Comparison of ENCODE assay signal across 15 cellular contexts in genomic region chr21:43755820-43756594, GRCh38. TPM values are rescaled to one million over a fixed set of nuclear protein-coding genes. Genes with fewer than 3 reads are reported as not detected.
A peak's percentile ranks its signal among the peaks of the same experiment; 100 is the strongest.
DNase-seq lines count a peak whose midpoint lies in the region; ATAC-seq and TF ChIP-seq lines count a peak whose summit lies in the region.
"Had no signal": no experiment of that assay in that cellular context is flagged by ENCODE, and none has a peak within 500 bp of the region (broad histone marks: within the 10 kb centered on the region; RNA-seq: fewer than 3 reads in every experiment).

No MANE protein-coding gene starts in this region.

- no peak overlapping the region for H3K14ac ChIP-seq in neuronal stem cell (ENCODE audit: low read length)

- H4K8ac ChIP-seq in neuronal stem cell (ENCODE audit: low read depth, low read length) = no peak overlapping the region

- no peak for ATAC-seq in activated naive CD8-positive, alpha-beta T cell treated with anti-CD3 and anti-CD28 coated beads, Interleukin-2, amount 50 U/mL, for 24 hours
- ATAC-seq: GM23338, HepG2 had no signal

- H4K91ac ChIP-seq in neuronal stem cell (ENCODE audit: low read depth, low read length, poor library complexity) = no peak overlapping the region

- no peak overlapping the region for H3K4me2 ChIP-seq in neuronal stem cell (ENCODE audit: insufficient read depth, low read length, poor library complexity, severe bottlenecking)
- H3K4me2 ChIP-seq: GM23338 had no signal

- H3K23ac ChIP-seq in neuronal stem cell (ENCODE audit: low read depth, low read length, poor library complexity) = peak overlapping the region; percentile 93

- no peaks in the 10 kb centered on the region for H3K27me3 ChIP-seq in neuronal stem cell (ENCODE audit: control insufficient read depth in 3 of 3, insufficient read depth in 3 of 3, low read depth in 1 of 3, low read length in 3 of 3)
- H3K27me3 ChIP-seq: BLaER1 treated with 17β-estradiol and CSF1 and Interleukin-3, amounts not matched to agents 10 nM and 100 nM had no signal

- H3K79me1 ChIP-seq in neuronal stem cell (ENCODE audit: low read depth, low read length) = peaks cover 2% of the 10 kb centered on the region

- WGBS in neuronal stem cell (ENCODE audit: extremely low coverage in 2 of 2, insufficient read length in 2 of 2, insufficient replicate concordance in 1 of 2), 2 donors = no CpG with 5 or more reads among the region's 37 CpGs

- peak overlapping the region; percentile 44 for H3K9ac ChIP-seq in neuronal stem cell (ENCODE audit: low read depth, low read length, poor library complexity)

- H2BK120ac ChIP-seq in neuronal stem cell (ENCODE audit: low read depth, low read length) = no peak overlapping the region

- H3K27ac ChIP-seq in HEK293 (ENCODE audit: extremely low read depth, low read depth, low read length) (no peak overlapping the region), neuronal stem cell (replicated peaks; ENCODE audit: low read length) (no peak overlapping the region)
- H3K27ac ChIP-seq: 22Rv1; BLaER1 treated with 17β-estradiol and CSF1 and Interleukin-3, amounts not matched to agents 10 nM and 100 nM had no signal

- no peak overlapping the region for H2BK15ac ChIP-seq in neuronal stem cell (ENCODE audit: low read length)

- peaks cover 6% of the 10 kb centered on the region for H3K36me3 Mint-ChIP-seq in activated naive CD8-positive, alpha-beta T cell treated with anti-CD3 and anti-CD28 coated beads for 36 hours
- H3K36me3 Mint-ChIP-seq in activated naive CD8-positive, alpha-beta T cell treated with anti-CD3 and anti-CD28 coated beads, Interleukin-2, amount 50 U/mL, for 24 hours (ENCODE audit: low read depth) = peaks cover 17% of the 10 kb centered on the region
- peaks cover 27% of the 10 kb centered on the region for H3K36me3 Mint-ChIP-seq in endothelial cell (ENCODE audit: low read depth, unreplicated experiment)

- no peak overlapping the region for H3K4ac ChIP-seq in neuronal stem cell (ENCODE audit: low read length)

- H3K4me1 Mint-ChIP-seq in activated naive CD8-positive, alpha-beta T cell treated with anti-CD3 and anti-CD28 coated beads for 36 hours = no peaks in the 10 kb centered on the region
- no peaks in the 10 kb centered on the region for H3K4me1 Mint-ChIP-seq in activated naive CD8-positive, alpha-beta T cell treated with anti-CD3 and anti-CD28 coated beads, Interleukin-2, amount 50 U/mL, for 24 hours
- no peaks in the 10 kb centered on the region for H3K4me1 Mint-ChIP-seq in endothelial cell (ENCODE audit: unreplicated experiment)
- H3K4me1 Mint-ChIP-seq: CD8-positive, alpha-beta memory T cell; GM23338 had no signal

- DNase-seq in activated naive CD8-positive, alpha-beta T cell treated with anti-CD3 and anti-CD28 coated beads for 36 hours = no peak
- no peak for DNase-seq in activated naive CD8-positive, alpha-beta T cell treated with anti-CD3 and anti-CD28 coated beads, Interleukin-2, amount 50 U/mL, for 24 hours
- DNase-seq in endothelial cell (ENCODE audit: low spot score) = no peak
- no peak for DNase-seq in neuronal stem cell (ENCODE audit: low spot score)
- DNase-seq in NCI-H1436 treated with DMSO at 0.1 percent for 48 hours (lab: John Stamatoyannopoulos, UW) = no peak
- DNase-seq in EL = no peak
- DNase-seq in A172 (ENCODE audit: low spot score) = no peak
- DNase-seq: Caco-2; CD8-positive, alpha-beta memory T cell; GDM1 had no signal

- H2AK5ac ChIP-seq in neuronal stem cell (ENCODE audit: low read depth, low read length) = no peak overlapping the region

- no peaks in the 10 kb centered on the region for H3K9me3 Mint-ChIP-seq in activated naive CD8-positive, alpha-beta T cell treated with anti-CD3 and anti-CD28 coated beads for 36 hours
- no peaks in the 10 kb centered on the region for H3K9me3 Mint-ChIP-seq in activated naive CD8-positive, alpha-beta T cell treated with anti-CD3 and anti-CD28 coated beads, Interleukin-2, amount 50 U/mL, for 24 hours
- no peaks in the 10 kb centered on the region for H3K9me3 Mint-ChIP-seq in endothelial cell (ENCODE audit: unreplicated experiment)
- H3K9me3 Mint-ChIP-seq: CD8-positive, alpha-beta memory T cell; GM23338 had no signal

- CTCF ChIA-PET in HEK293 (lab: Yijun Ruan, JAX) = no interaction called here

- H3K4me3 ChIP-seq in HEK293 (ENCODE audit: low read depth, low read length) = no peak overlapping the region
- no peak overlapping the region for H3K4me3 ChIP-seq in neuronal stem cell (ENCODE audit: low read length in 2 of 2)
- H3K4me3 ChIP-seq: BLaER1 treated with 17β-estradiol and CSF1 and Interleukin-3, amounts not matched to agents 10 nM and 100 nM; GM23338 had no signal

- no peak overlapping the region for H2AFZ ChIP-seq in neuronal stem cell (ENCODE audit: low read length)
- H2AFZ ChIP-seq: GM23338 had no signal

- H3K4me3 Mint-ChIP-seq in activated naive CD8-positive, alpha-beta T cell treated with anti-CD3 and anti-CD28 coated beads for 36 hours = no peak overlapping the region
- H3K4me3 Mint-ChIP-seq in activated naive CD8-positive, alpha-beta T cell treated with anti-CD3 and anti-CD28 coated beads, Interleukin-2, amount 50 U/mL, for 24 hours = no peak overlapping the region
- peak overlapping the region; percentile 49 for H3K4me3 Mint-ChIP-seq in endothelial cell (ENCODE audit: unreplicated experiment)
- H3K4me3 Mint-ChIP-seq: CD8-positive, alpha-beta memory T cell; GM23338 had no signal

- H3K27ac Mint-ChIP-seq in activated naive CD8-positive, alpha-beta T cell treated with anti-CD3 and anti-CD28 coated beads for 36 hours = peak overlapping the region; percentile 5
- no peak overlapping the region for H3K27ac Mint-ChIP-seq in activated naive CD8-positive, alpha-beta T cell treated with anti-CD3 and anti-CD28 coated beads, Interleukin-2, amount 50 U/mL, for 24 hours
- no peak overlapping the region for H3K27ac Mint-ChIP-seq in endothelial cell (ENCODE audit: unreplicated experiment)
- H3K27ac Mint-ChIP-seq: GM23338 had no signal

- peak overlapping the region; percentile 48 for H2BK5ac ChIP-seq in neuronal stem cell (ENCODE audit: low read length)

- POLR2A ChIA-PET in HEK293 (lab: Yijun Ruan, JAX) = no interaction called here

- H3K4me1 ChIP-seq in HEK293 (ENCODE audit: control insufficient read depth, insufficient read depth, low read length) (no peaks in the 10 kb centered on the region), neuronal stem cell (ENCODE audit: control insufficient read depth in 2 of 2, insufficient read depth in 1 of 2, low read depth in 1 of 2, low read length in 2 of 2) (peaks cover 0 to 2% of the 10 kb centered on the region in 2 donors)
- H3K4me1 ChIP-seq: Caco-2 had no signal

- H3K36me3 ChIP-seq in HEK293 (ENCODE audit: control insufficient read depth in 2 of 2, insufficient read depth in 1 of 2, low read length in 2 of 2) (peaks cover 0 to 88% of the 10 kb centered on the region in 2 experiments; a peak in 1 of 3 replicates), neuronal stem cell (replicated peaks in 1 of 2; ENCODE audit: control insufficient read depth in 2 of 2, insufficient read depth in 2 of 2, low read length in 2 of 2) (peaks cover 23 to 71% of the 10 kb centered on the region in 2 donors)

- no peak overlapping the region for H2BK12ac ChIP-seq in neuronal stem cell (ENCODE audit: low read length)

- no peak for TF ChIP-seq CTCF in HEK293 (tag by site-specific recombination; IDR thresholded peaks at IDR 0.05)
- no peak for TF ChIP-seq CTCF in endothelial cell (IDR thresholded peaks at IDR 0.05; ENCODE audit: unreplicated experiment)

- H3K9me3 ChIP-seq in HEK293 (ENCODE audit: control insufficient read depth, insufficient read depth, low read depth, low read length) (no peaks in the 10 kb centered on the region), neuronal stem cell (replicated peaks in 1 of 2; ENCODE audit: control insufficient read depth in 2 of 2, insufficient read depth in 1 of 2, low read depth in 1 of 2, low read length in 2 of 2) (peaks cover 0 to 2% of the 10 kb centered on the region in 2 donors)
- H3K9me3 ChIP-seq: Caco-2 had no signal

- peak overlapping the region; percentile 17 for H3K18ac ChIP-seq in neuronal stem cell (ENCODE audit: low read length)

- H3K27me3 Mint-ChIP-seq in activated naive CD8-positive, alpha-beta T cell treated with anti-CD3 and anti-CD28 coated beads for 36 hours = no peaks in the 10 kb centered on the region
- no peaks in the 10 kb centered on the region for H3K27me3 Mint-ChIP-seq in activated naive CD8-positive, alpha-beta T cell treated with anti-CD3 and anti-CD28 coated beads, Interleukin-2, amount 50 U/mL, for 24 hours
- H3K27me3 Mint-ChIP-seq in endothelial cell (ENCODE audit: unreplicated experiment) = peaks cover 9% of the 10 kb centered on the region
- H3K27me3 Mint-ChIP-seq: CD8-positive, alpha-beta memory T cell had no signal

TF ChIP-seq in HEK293, 187 proteins besides CTCF, POLR2A, EP300 and RAD21 (continues in another document):
- TF ChIP-seq ZNF223 (tag by site-specific recombination; IDR thresholded peaks at IDR 0.05) = no peak
- no peak for TF ChIP-seq GFI1B (tag by site-specific recombination; IDR thresholded peaks at IDR 0.05)

RNA-seq across cellular contexts. Expression of gene CSTB, which starts 20.1 kb away (rescaled TPM):
- 10 to 100 TPM; 33.6 to 35.1 TPM for total RNA-seq in activated naive CD8-positive, alpha-beta T cell treated with anti-CD3 and anti-CD28 coated beads for 36 hours
- total RNA-seq in endothelial cell (ENCODE audit: unreplicated experiment) = 66.5 TPM
- 86.0 TPM for polyA plus RNA-seq in neuronal stem cell (2013, experiment 1 of 2)
- polyA plus RNA-seq in neuronal stem cell (2013, experiment 2 of 2) = 88.8 TPM
- total RNA-seq in A172 (2014; rRNA removed; shearing (Covaris generic)) = 106 and 145 TPM in 2 replicates

RNA-seq across cellular contexts. Expression of gene RRP1, which starts 33.4 kb away (rescaled TPM):
- total RNA-seq in activated naive CD8-positive, alpha-beta T cell treated with anti-CD3 and anti-CD28 coated beads for 36 hours = 10 to 100 TPM; 89.4 to 90.7 TPM
- 21.0 TPM for total RNA-seq in endothelial cell (ENCODE audit: unreplicated experiment)
- polyA plus RNA-seq in neuronal stem cell (2013, experiment 1 of 2) = 18.5 TPM
- 19.3 TPM for polyA plus RNA-seq in neuronal stem cell (2013, experiment 2 of 2)
- 63.7 and 77.7 TPM in 2 replicates for total RNA-seq in A172 (2014; rRNA removed; shearing (Covaris generic))

RNA-seq across cellular contexts. Expression of gene PDXK, which starts 37.1 kb away (rescaled TPM):
- 100 to 1,000 TPM; 111 to 113 TPM for total RNA-seq in activated naive CD8-positive, alpha-beta T cell treated with anti-CD3 and anti-CD28 coated beads for 36 hours
- 72.0 TPM for total RNA-seq in endothelial cell (ENCODE audit: unreplicated experiment)
- polyA plus RNA-seq in neuronal stem cell (2013, experiment 1 of 2) = 29.4 TPM
- 26.2 TPM for polyA plus RNA-seq in neuronal stem cell (2013, experiment 2 of 2)
- total RNA-seq in A172 (2014; rRNA removed; shearing (Covaris generic)) = 313 and 330 TPM in 2 replicates
